26 cellular contexts compared by ENCODE assay signal in the genomic region with DNA sequence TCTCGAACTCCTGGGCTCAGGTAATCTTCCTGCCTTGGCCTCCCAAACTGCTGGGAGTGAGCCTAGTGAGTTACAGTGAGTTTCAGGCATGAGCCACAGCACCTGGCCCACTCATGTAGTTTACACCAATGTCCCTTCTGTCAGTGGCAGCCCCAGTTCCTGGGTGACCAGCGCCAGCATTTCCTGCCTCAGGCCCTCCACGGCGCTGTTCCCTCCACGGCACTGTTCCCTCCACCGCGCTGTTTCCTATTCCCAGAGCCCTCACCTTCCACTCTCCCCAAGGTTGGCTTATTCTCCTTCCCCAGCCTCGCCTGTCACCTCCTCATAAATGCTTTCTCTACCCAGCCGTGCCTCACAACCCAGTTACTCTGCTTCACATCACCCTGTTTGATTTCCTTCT. TPM values are rescaled to one million over a fixed set of nuclear protein-coding genes. Genes with fewer than 3 reads are reported as not detected.
DNase-seq lines count a peak whose midpoint lies in the region; ATAC-seq, FAIRE-seq and TF ChIP-seq lines count a peak whose summit lies in the region.
"Had no signal": no experiment of that assay in that cellular context is flagged by ENCODE, and none has a peak within 500 bp of the region (broad histone marks: within the 10 kb centered on the region; RNA-seq: fewer than 3 reads in every experiment).

No MANE protein-coding gene starts in this region.

- POLR2A ChIA-PET in activated CD4-positive, alpha-beta T cell treated with anti-CD3 and anti-CD28 coated beads, Interleukin-2, amount 10 ng/mL, durations not matched to agents 7 days and 5 days (lab: Charles Lee) = no interaction called here

- H3K9me3 Mint-ChIP-seq in activated CD4-positive, alpha-beta T cell treated with anti-CD3 and anti-CD28 coated beads, Interleukin-2, amount 10 ng/mL, durations not matched to agents 7 days and 5 days = peaks cover 4% of the 10 kb centered on the region
- H3K9me3 Mint-ChIP-seq: dendritic cell treated with granulocyte-macrophage colony-stimulating factor and Interleukin-4, amounts not matched to agents 40 ng/mL and 50 ng/mL, for 4 days had no signal

- H3K27ac ChIP-seq in DND-41 (ENCODE audit: low read length) (peak overlapping the region; percentile 86), kidney (ENCODE audit: low read depth in 2 of 2, low read length in 2 of 2) (no peak overlapping the region), spleen (peak overlapping the region in 3 of 8 donors; percentile 34 to 76 (median 71)), colonic mucosa (no peak overlapping the region)
- H3K27ac ChIP-seq: suprapubic skin had no signal

- peaks cover 96% of the 10 kb centered on the region for H3K4me1 ChIP-seq in DND-41 (ENCODE audit: insufficient read depth, low read length)
- no peaks in the 10 kb centered on the region for H3K4me1 ChIP-seq in kidney (ENCODE audit: control insufficient read depth in 1 of 2, insufficient read depth in 1 of 2, low read depth in 1 of 2, low read length in 2 of 2)
- H3K4me1 ChIP-seq in spleen = peaks cover 0 to 78% (median 34%) of the 10 kb centered on the region in 6 donors
- H3K4me1 ChIP-seq in colonic mucosa = no peaks in the 10 kb centered on the region
- H3K4me1 ChIP-seq: suprapubic skin had no signal

- intact Hi-C loops in kidney (cut with DNase I) (no loop called here), spleen (cut with DNase I; ENCODE audit: low total_unique reads) (no loop called here), colonic mucosa (cut with DNase I) (no loop called here), head of caudate nucleus (cut with DNase I) (no loop called here)

- H3K36me3 Mint-ChIP-seq in activated CD4-positive, alpha-beta T cell treated with anti-CD3 and anti-CD28 coated beads, Interleukin-2, amount 10 ng/mL, durations not matched to agents 7 days and 5 days (ENCODE audit: low read depth) = peaks cover 3% of the 10 kb centered on the region

- H3K36me3 ChIP-seq in DND-41 (ENCODE audit: insufficient read depth, low read length) (no peaks in the 10 kb centered on the region), kidney (ENCODE audit: control insufficient read depth in 1 of 2, insufficient read depth in 2 of 2, low read length in 2 of 2) (no peaks in the 10 kb centered on the region), spleen (no peaks in the 10 kb centered on the region), colonic mucosa (no peaks in the 10 kb centered on the region)
- H3K36me3 ChIP-seq: suprapubic skin had no signal

- H3K4me1 Mint-ChIP-seq in activated CD4-positive, alpha-beta T cell treated with anti-CD3 and anti-CD28 coated beads, Interleukin-2, amount 10 ng/mL, durations not matched to agents 7 days and 5 days = peaks cover 71% of the 10 kb centered on the region

- no peak overlapping the region for H3K4me2 ChIP-seq in DND-41 (ENCODE audit: insufficient read depth, low read length)

- peaks cover 5% of the 10 kb centered on the region for H3K27me3 Mint-ChIP-seq in activated CD4-positive, alpha-beta T cell treated with anti-CD3 and anti-CD28 coated beads, Interleukin-2, amount 10 ng/mL, durations not matched to agents 7 days and 5 days

- no peaks in the 10 kb centered on the region for H3K79me2 ChIP-seq in DND-41 (ENCODE audit: insufficient read depth, low read length)

- 84 to 90% (median 86%) methylated on average over 9 of the region's 9 CpGs for WGBS in spleen, 5 donors

- no peaks in the 10 kb centered on the region for H3K9me3 ChIP-seq in DND-41 (ENCODE audit: insufficient read depth, low read length, severe bottlenecking)
- H3K9me3 ChIP-seq in kidney (ENCODE audit: control insufficient read depth in 1 of 2, low read length in 2 of 2) = no peaks in the 10 kb centered on the region
- no peaks in the 10 kb centered on the region for H3K9me3 ChIP-seq in spleen
- H3K9me3 ChIP-seq in colonic mucosa = no peaks in the 10 kb centered on the region

- no peak for DNase-seq in activated CD4-positive, alpha-beta T cell treated with anti-CD3 and anti-CD28 coated beads, Interleukin-2, amount 10 ng/mL, durations not matched to agents 7 days and 5 days
- DNase-seq in activated CD4-positive, alpha-beta T cell treated with anti-CD3 and anti-CD28 coated beads for 1 hour = no peak
- DNase-seq in DND-41 (no peak), kidney (peak; percentile 31), spleen (peak; percentile 41), colonic mucosa (no peak), head of caudate nucleus (no peak)
- DNase-seq: activated CD8-positive, alpha-beta memory T cell treated with anti-CD3 and anti-CD28 coated beads for 24 hours; activated effector memory CD4-positive, alpha-beta T cell treated with anti-CD3 and anti-CD28 coated beads, Interleukin-2, amount 50 U/mL, for 16 hours; activated T-cell treated with anti-CD3 and anti-CD28 coated beads, Interleukin-2, amount 50 U/mL, for 1 hour; caudate nucleus; endodermal cell; KG1; left ventricle myocardium superior; MM.1S; NCI-H1105 treated with DMSO at 0.1 percent for 48 hours; NCI-H2029; NCI-H510A treated with DMSO at 0.1 percent for 48 hours; stimulated activated CD4-positive, alpha-beta T cell treated with anti-CD3 and anti-CD28 coated beads, Interleukin-15, amount 100 ng/mL, for 24 hours; stimulated activated naive CD4-positive, alpha-beta T cell; T-helper 1 cell had no signal

- no peak overlapping the region for H3K4me3 Mint-ChIP-seq in activated CD4-positive, alpha-beta T cell treated with anti-CD3 and anti-CD28 coated beads, Interleukin-2, amount 10 ng/mL, durations not matched to agents 7 days and 5 days
- H3K4me3 Mint-ChIP-seq: dendritic cell treated with granulocyte-macrophage colony-stimulating factor and Interleukin-4, amounts not matched to agents 40 ng/mL and 50 ng/mL, for 4 days; endodermal cell had no signal

- no peak for TF ChIP-seq POLR2A in spleen (IDR thresholded peaks at IDR 0.05)

- peak overlapping the region; percentile 58 for H3K27ac Mint-ChIP-seq in activated CD4-positive, alpha-beta T cell treated with anti-CD3 and anti-CD28 coated beads, Interleukin-2, amount 10 ng/mL, durations not matched to agents 7 days and 5 days
- H3K27ac Mint-ChIP-seq: dendritic cell treated with granulocyte-macrophage colony-stimulating factor and Interleukin-4, amounts not matched to agents 40 ng/mL and 50 ng/mL, for 4 days; endodermal cell had no signal

- H3K4me3 ChIP-seq in DND-41 (ENCODE audit: low read depth in 1 of 2, low read length in 2 of 2) = no peak overlapping the region
- H3K4me3 ChIP-seq in kidney (ENCODE audit: low read length in 2 of 2) = no peak overlapping the region
- H3K4me3 ChIP-seq in spleen = no peak overlapping the region
- no peak overlapping the region for H3K4me3 ChIP-seq in colonic mucosa
- H3K4me3 ChIP-seq: suprapubic skin had no signal

- FAIRE-seq in kidney (lab: Jason Lieb, UNC) = no peak
- FAIRE-seq: keratinocyte had no signal

- H3K9ac ChIP-seq in DND-41 (ENCODE audit: low read depth, low read length) (no peak overlapping the region), kidney (ENCODE audit: low read length in 2 of 2) (no peak overlapping the region), colonic mucosa (ENCODE audit: low read depth in 2 of 2, low read length in 2 of 2) (no peak overlapping the region)

- ATAC-seq in DND-41 (ENCODE audit: insufficient read depth, low read depth) (no peak), HG03460 (IDR thresholded peaks at IDR 0.05; ENCODE audit: unreplicated experiment) (no peak)
- ATAC-seq: esophagus mucosa, left ventricle myocardium superior had no signal

- CTCF ChIA-PET in activated CD4-positive, alpha-beta T cell treated with anti-CD3 and anti-CD28 coated beads, Interleukin-2, amount 10 ng/mL, durations not matched to agents 7 days and 5 days (lab: Charles Lee) = interaction anchor here (1.0 kb wide), 1 partner anchor 59 kb away, joined by 3 read pairs; no protein-coding TSS in a partner anchor

- H3K27me3 ChIP-seq in DND-41 (ENCODE audit: insufficient read depth, low read length, poor library complexity) (no peaks in the 10 kb centered on the region), spleen (replicated peaks in 1 of 7) (no peaks in the 10 kb centered on the region), colonic mucosa (no peaks in the 10 kb centered on the region)
- H3K27me3 ChIP-seq: suprapubic skin had no signal

- H4K20me1 ChIP-seq in DND-41 (ENCODE audit: insufficient read depth, low read length) = no peaks in the 10 kb centered on the region

- TF ChIP-seq CTCF in DND-41 (IDR thresholded peaks at IDR 0.05; ENCODE audit: borderline replicate concordance, extremely low read depth, low read length, poor library complexity, severe bottlenecking) (no peak), kidney (IDR thresholded peaks at IDR 0.05; ENCODE audit: borderline replicate concordance, extremely low read depth, insufficient read depth) (no peak), spleen (IDR thresholded peaks at IDR 0.05 in 8 of 11, conservative IDR thresholded peaks at IDR 0.05 in 3 of 11) (no peak), colonic mucosa (IDR thresholded peaks at IDR 0.05) (no peak)

- no peak overlapping the region for H2AFZ ChIP-seq in DND-41 (ENCODE audit: low read depth, low read length)

RNA-seq across cellular contexts. Expression of gene ITGAE, which starts 32.6 kb away (rescaled TPM):
- 10 to 100 TPM; 18.3 to 20.9 TPM for total RNA-seq in activated CD4-positive, alpha-beta T cell treated with anti-CD3 and anti-CD28 coated beads, Interleukin-2, amount 10 ng/mL, durations not matched to agents 7 days and 5 days
- total RNA-seq in kidney (16.5 TPM), spleen (10 to 100 TPM; 20.3 to 31.4 (median 26.3) TPM), colonic mucosa (10 to 100 TPM; 14.7 to 14.9 TPM)
- polyA plus RNA-seq in kidney (ENCODE audit: insufficient read depth, low read depth, low replicate concordance) (46.3 TPM), spleen (10 to 100 TPM; 75.2 to 91.1 (median 78.3) TPM)

RNA-seq across cellular contexts. Expression of gene HASPIN, which starts 44.6 kb away (rescaled TPM):
- total RNA-seq in activated CD4-positive, alpha-beta T cell treated with anti-CD3 and anti-CD28 coated beads, Interleukin-2, amount 10 ng/mL, durations not matched to agents 7 days and 5 days = 10 to 100 TPM; 27.6 to 31.2 TPM
- 0.38 TPM for total RNA-seq in kidney
- polyA plus RNA-seq in kidney (ENCODE audit: insufficient read depth, low read depth, low replicate concordance) = not detected
- 1 to 10 TPM; 1.5 to 4.7 (median 2.6) TPM for total RNA-seq in spleen
- polyA plus RNA-seq in spleen = 1 to 10 TPM in 2 of 3 donors, under 1 TPM in 1; 0.74 to 2.5 (median 1.8) TPM
- 10 to 100 TPM in 1 of 2 donors, 1 to 10 TPM in 1; 2.6 to 13.2 TPM for total RNA-seq in colonic mucosa

Comparison
In these comparisons a context has a peak if more than half of its experiments do, and no peak if none do; other contexts are left out.
1. DNase-seq: peak in kidney (single experiment) and spleen (single experiment); none in activated CD4-positive, alpha-beta T cell treated with anti-CD3 and anti-CD28 coated beads, Interleukin-2, amount 10 ng/mL, durations not matched to agents 7 days and 5 days (single experiment), activated CD4-positive, alpha-beta T cell treated with anti-CD3 and anti-CD28 coated beads for 1 hour (single experiment), DND-41 (single experiment), colonic mucosa (single experiment) and head of caudate nucleus (0 of 42).